Comparison of ENCODE assay signal across 4 cellular contexts in genomic region chr12:39623160-39623559, GRCh38. TPM values are rescaled to one million over a fixed set of nuclear protein-coding genes. Genes with fewer than 3 reads are reported as not detected.
"Had no signal": no experiment of that assay in that cellular context is flagged by ENCODE, and none has a peak within 500 bp of the region (broad histone marks: within the 10 kb centered on the region; RNA-seq: fewer than 3 reads in every experiment).

No MANE protein-coding gene starts in this region.

RNA-seq across cellular contexts. Expression of gene ABCD2, which starts 3.6 kb away (rescaled TPM):
- total RNA-seq: osteocyte, progenitor cell of endocrine pancreas, pulmonary artery endothelial cell had no signal
- polyA plus RNA-seq: smooth muscle cell had no signal
